Comparison of ENCODE assay signal across 1 cellular context in genomic region chr22:20997536-20998257, GRCh38.
TF ChIP-seq lines count a peak whose summit lies in the region.

No MANE protein-coding gene starts in this region.

TF ChIP-seq in K562, 482 proteins besides CTCF, POLR2A, EP300 and RAD21 (continued from another document and continues in another):
- TF ChIP-seq, protein P1, sequence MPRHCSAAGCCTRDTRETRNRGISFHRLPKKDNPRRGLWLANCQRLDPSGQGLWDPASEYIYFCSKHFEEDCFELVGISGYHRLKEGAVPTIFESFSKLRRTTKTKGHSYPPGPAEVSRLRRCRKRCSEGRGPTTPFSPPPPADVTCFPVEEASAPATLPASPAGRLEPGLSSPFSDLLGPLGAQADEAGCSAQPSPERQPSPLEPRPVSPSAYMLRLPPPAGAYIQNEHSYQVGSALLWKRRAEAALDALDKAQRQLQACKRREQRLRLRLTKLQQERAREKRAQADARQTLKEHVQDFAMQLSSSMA (CRISPR knock-in tag; IDR thresholded peaks at IDR 0.05), result no peak
- TF ChIP-seq MAFF (IDR thresholded peaks at IDR 0.05; ENCODE audit: low read length) (no peak), CTBP1 (IDR thresholded peaks at IDR 0.05; ENCODE audit: borderline replicate concordance) (no peak), ZNF717 (CRISPR knock-in tag; IDR thresholded peaks at IDR 0.05) (no peak), SP1 (CRISPR knock-in tag; IDR thresholded peaks at IDR 0.05) (no peak), ZKSCAN3 (CRISPR knock-in tag; IDR thresholded peaks at IDR 0.05) (no peak), ZNF77 (CRISPR knock-in tag; IDR thresholded peaks at IDR 0.05) (no peak), ZNF124 (CRISPR knock-in tag; IDR thresholded peaks at IDR 0.05) (no peak), KHSRP (IDR thresholded peaks at IDR 0.05) (no peak), RBM14 (IDR thresholded peaks at IDR 0.05; ENCODE audit: borderline replicate concordance, insufficient read depth, low read depth, low read length) (no peak), RAD51 (IDR thresholded peaks at IDR 0.05; ENCODE audit: borderline replicate concordance, low read depth) (no peak), GABPB2 (CRISPR knock-in tag; conservative IDR thresholded peaks at IDR 0.05) (0 out of 2 replicates have a peak, but pooled peaks have one; percentile 58), ZNF197 (CRISPR knock-in tag; IDR thresholded peaks at IDR 0.05; ENCODE audit: low read depth) (no peak), MCM3 (IDR thresholded peaks at IDR 0.05) (no peak), CBFA2T2 (conservative IDR thresholded peaks at IDR 0.05) (no peak), ZNF217 (CRISPR knock-in tag; IDR thresholded peaks at IDR 0.05) (no peak), PRMT5 (CRISPR knock-in tag; IDR thresholded peaks at IDR 0.05) (no peak), CBFA2T3 (IDR thresholded peaks at IDR 0.05) (no peak), HOXB6 (CRISPR knock-in tag; IDR thresholded peaks at IDR 0.05; ENCODE audit: borderline replicate concordance) (peak; percentile 88; the same call in 1 of the 2 replicates), ZNF347 (CRISPR knock-in tag; IDR thresholded peaks at IDR 0.05; ENCODE audit: low read depth) (no peak), CC2D1A (IDR thresholded peaks at IDR 0.05) (no peak), ZNF12 (CRISPR knock-in tag; IDR thresholded peaks at IDR 0.05) (no peak), JUND (IDR thresholded peaks at IDR 0.05; ENCODE audit: borderline replicate concordance, low read depth, low read length) (0 out of 2 replicates have a peak, but pooled peaks have one; percentile 6), JUND (tag; IDR thresholded peaks at IDR 0.05; ENCODE audit: borderline replicate concordance, low read depth, low read length) (no peak), HNRNPK (IDR thresholded peaks at IDR 0.05; ENCODE audit: low read depth, low read length, poor library complexity, severe bottlenecking) (no peak), SRSF9 (IDR thresholded peaks at IDR 0.05; ENCODE audit: borderline replicate concordance, low read depth, low read length) (no peak), ZFP30 (CRISPR knock-in tag; IDR thresholded peaks at IDR 0.05; ENCODE audit: borderline replicate concordance) (0 out of 2 replicates have a peak, but pooled peaks have one; percentile 68), MYC (IDR thresholded peaks at IDR 0.05; ENCODE audit: low read depth, low read length) (no peak), MYC (CRISPR knock-in tag; IDR thresholded peaks at IDR 0.05; ENCODE audit: borderline replicate concordance, low read depth) (peak; percentile 58), NONO (IDR thresholded peaks at IDR 0.05; ENCODE audit: low read depth in 2 of 2, low read length in 1 of 2) (no peak), HNRNPH1 (optimal IDR thresholded peaks at IDR 0.05; ENCODE audit: low read depth, low read length) (no peak), ZNF253 (CRISPR knock-in tag; conservative IDR thresholded peaks at IDR 0.05) (no peak)
- TF ChIP-seq, protein P2, sequence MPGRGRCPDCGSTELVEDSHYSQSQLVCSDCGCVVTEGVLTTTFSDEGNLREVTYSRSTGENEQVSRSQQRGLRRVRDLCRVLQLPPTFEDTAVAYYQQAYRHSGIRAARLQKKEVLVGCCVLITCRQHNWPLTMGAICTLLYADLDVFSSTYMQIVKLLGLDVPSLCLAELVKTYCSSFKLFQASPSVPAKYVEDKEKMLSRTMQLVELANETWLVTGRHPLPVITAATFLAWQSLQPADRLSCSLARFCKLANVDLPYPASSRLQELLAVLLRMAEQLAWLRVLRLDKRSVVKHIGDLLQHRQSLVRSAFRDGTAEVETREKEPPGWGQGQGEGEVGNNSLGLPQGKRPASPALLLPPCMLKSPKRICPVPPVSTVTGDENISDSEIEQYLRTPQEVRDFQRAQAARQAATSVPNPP (IDR thresholded peaks at IDR 0.05; ENCODE audit: borderline replicate concordance, insufficient read depth, insufficient read length), result no peak
- TF ChIP-seq, protein P3, sequence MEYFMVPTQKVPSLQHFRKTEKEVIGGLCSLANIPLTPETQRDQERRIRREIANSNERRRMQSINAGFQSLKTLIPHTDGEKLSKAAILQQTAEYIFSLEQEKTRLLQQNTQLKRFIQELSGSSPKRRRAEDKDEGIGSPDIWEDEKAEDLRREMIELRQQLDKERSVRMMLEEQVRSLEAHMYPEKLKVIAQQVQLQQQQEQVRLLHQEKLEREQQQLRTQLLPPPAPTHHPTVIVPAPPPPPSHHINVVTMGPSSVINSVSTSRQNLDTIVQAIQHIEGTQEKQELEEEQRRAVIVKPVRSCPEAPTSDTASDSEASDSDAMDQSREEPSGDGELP (CRISPR knock-in tag; IDR thresholded peaks at IDR 0.05; ENCODE audit: borderline replicate concordance), result no peak
- TF ChIP-seq, protein P4, sequence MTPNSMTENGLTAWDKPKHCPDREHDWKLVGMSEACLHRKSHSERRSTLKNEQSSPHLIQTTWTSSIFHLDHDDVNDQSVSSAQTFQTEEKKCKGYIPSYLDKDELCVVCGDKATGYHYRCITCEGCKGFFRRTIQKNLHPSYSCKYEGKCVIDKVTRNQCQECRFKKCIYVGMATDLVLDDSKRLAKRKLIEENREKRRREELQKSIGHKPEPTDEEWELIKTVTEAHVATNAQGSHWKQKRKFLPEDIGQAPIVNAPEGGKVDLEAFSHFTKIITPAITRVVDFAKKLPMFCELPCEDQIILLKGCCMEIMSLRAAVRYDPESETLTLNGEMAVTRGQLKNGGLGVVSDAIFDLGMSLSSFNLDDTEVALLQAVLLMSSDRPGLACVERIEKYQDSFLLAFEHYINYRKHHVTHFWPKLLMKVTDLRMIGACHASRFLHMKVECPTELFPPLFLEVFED (CRISPR knock-in tag; conservative IDR thresholded peaks at IDR 0.05), result peak; percentile 23; the same call in 1 of the 2 replicates
- TF ChIP-seq, protein P5, sequence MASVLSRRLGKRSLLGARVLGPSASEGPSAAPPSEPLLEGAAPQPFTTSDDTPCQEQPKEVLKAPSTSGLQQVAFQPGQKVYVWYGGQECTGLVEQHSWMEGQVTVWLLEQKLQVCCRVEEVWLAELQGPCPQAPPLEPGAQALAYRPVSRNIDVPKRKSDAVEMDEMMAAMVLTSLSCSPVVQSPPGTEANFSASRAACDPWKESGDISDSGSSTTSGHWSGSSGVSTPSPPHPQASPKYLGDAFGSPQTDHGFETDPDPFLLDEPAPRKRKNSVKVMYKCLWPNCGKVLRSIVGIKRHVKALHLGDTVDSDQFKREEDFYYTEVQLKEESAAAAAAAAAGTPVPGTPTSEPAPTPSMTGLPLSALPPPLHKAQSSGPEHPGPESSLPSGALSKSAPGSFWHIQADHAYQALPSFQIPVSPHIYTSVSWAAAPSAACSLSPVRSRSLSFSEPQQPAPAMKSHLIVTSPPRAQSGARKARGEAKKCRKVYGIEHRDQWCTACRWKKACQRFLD (CRISPR knock-in tag; IDR thresholded peaks at IDR 0.05), result no peak
- TF ChIP-seq, protein P6, sequence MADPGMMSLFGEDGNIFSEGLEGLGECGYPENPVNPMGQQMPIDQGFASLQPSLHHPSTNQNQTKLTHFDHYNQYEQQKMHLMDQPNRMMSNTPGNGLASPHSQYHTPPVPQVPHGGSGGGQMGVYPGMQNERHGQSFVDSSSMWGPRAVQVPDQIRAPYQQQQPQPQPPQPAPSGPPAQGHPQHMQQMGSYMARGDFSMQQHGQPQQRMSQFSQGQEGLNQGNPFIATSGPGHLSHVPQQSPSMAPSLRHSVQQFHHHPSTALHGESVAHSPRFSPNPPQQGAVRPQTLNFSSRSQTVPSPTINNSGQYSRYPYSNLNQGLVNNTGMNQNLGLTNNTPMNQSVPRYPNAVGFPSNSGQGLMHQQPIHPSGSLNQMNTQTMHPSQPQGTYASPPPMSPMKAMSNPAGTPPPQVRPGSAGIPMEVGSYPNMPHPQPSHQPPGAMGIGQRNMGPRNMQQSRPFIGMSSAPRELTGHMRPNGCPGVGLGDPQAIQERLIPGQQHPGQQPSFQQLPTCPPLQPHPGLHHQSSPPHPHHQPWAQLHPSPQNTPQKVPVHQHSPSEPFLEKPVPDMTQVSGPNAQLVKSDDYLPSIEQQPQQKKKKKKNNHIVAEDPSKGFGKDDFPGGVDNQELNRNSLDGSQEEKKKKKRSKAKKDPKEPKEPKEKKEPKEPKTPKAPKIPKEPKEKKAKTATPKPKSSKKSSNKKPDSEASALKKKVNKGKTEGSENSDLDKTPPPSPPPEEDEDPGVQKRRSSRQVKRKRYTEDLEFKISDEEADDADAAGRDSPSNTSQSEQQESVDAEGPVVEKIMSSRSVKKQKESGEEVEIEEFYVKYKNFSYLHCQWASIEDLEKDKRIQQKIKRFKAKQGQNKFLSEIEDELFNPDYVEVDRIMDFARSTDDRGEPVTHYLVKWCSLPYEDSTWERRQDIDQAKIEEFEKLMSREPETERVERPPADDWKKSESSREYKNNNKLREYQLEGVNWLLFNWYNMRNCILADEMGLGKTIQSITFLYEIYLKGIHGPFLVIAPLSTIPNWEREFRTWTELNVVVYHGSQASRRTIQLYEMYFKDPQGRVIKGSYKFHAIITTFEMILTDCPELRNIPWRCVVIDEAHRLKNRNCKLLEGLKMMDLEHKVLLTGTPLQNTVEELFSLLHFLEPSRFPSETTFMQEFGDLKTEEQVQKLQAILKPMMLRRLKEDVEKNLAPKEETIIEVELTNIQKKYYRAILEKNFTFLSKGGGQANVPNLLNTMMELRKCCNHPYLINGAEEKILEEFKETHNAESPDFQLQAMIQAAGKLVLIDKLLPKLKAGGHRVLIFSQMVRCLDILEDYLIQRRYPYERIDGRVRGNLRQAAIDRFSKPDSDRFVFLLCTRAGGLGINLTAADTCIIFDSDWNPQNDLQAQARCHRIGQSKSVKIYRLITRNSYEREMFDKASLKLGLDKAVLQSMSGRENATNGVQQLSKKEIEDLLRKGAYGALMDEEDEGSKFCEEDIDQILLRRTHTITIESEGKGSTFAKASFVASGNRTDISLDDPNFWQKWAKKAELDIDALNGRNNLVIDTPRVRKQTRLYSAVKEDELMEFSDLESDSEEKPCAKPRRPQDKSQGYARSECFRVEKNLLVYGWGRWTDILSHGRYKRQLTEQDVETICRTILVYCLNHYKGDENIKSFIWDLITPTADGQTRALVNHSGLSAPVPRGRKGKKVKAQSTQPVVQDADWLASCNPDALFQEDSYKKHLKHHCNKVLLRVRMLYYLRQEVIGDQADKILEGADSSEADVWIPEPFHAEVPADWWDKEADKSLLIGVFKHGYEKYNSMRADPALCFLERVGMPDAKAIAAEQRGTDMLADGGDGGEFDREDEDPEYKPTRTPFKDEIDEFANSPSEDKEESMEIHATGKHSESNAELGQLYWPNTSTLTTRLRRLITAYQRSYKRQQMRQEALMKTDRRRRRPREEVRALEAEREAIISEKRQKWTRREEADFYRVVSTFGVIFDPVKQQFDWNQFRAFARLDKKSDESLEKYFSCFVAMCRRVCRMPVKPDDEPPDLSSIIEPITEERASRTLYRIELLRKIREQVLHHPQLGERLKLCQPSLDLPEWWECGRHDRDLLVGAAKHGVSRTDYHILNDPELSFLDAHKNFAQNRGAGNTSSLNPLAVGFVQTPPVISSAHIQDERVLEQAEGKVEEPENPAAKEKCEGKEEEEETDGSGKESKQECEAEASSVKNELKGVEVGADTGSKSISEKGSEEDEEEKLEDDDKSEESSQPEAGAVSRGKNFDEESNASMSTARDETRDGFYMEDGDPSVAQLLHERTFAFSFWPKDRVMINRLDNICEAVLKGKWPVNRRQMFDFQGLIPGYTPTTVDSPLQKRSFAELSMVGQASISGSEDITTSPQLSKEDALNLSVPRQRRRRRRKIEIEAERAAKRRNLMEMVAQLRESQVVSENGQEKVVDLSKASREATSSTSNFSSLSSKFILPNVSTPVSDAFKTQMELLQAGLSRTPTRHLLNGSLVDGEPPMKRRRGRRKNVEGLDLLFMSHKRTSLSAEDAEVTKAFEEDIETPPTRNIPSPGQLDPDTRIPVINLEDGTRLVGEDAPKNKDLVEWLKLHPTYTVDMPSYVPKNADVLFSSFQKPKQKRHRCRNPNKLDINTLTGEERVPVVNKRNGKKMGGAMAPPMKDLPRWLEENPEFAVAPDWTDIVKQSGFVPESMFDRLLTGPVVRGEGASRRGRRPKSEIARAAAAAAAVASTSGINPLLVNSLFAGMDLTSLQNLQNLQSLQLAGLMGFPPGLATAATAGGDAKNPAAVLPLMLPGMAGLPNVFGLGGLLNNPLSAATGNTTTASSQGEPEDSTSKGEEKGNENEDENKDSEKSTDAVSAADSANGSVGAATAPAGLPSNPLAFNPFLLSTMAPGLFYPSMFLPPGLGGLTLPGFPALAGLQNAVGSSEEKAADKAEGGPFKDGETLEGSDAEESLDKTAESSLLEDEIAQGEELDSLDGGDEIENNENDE (IDR thresholded peaks at IDR 0.05; ENCODE audit: low read depth, low read length), result peak; percentile 13
- TF ChIP-seq, protein P7, sequence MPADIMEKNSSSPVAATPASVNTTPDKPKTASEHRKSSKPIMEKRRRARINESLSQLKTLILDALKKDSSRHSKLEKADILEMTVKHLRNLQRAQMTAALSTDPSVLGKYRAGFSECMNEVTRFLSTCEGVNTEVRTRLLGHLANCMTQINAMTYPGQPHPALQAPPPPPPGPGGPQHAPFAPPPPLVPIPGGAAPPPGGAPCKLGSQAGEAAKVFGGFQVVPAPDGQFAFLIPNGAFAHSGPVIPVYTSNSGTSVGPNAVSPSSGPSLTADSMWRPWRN (IDR thresholded peaks at IDR 0.05; ENCODE audit: low read depth), result no peak
- TF ChIP-seq, protein P8, sequence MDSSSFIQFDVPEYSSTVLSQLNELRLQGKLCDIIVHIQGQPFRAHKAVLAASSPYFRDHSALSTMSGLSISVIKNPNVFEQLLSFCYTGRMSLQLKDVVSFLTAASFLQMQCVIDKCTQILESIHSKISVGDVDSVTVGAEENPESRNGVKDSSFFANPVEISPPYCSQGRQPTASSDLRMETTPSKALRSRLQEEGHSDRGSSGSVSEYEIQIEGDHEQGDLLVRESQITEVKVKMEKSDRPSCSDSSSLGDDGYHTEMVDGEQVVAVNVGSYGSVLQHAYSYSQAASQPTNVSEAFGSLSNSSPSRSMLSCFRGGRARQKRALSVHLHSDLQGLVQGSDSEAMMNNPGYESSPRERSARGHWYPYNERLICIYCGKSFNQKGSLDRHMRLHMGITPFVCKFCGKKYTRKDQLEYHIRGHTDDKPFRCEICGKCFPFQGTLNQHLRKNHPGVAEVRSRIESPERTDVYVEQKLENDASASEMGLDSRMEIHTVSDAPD (CRISPR knock-in tag; IDR thresholded peaks at IDR 0.05), result no peak
- TF ChIP-seq, protein P9, sequence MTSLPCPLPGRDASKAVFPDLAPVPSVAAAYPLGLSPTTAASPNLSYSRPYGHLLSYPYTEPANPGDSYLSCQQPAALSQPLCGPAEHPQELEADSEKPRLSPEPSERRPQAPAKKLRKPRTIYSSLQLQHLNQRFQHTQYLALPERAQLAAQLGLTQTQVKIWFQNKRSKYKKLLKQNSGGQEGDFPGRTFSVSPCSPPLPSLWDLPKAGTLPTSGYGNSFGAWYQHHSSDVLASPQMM (CRISPR knock-in tag; IDR thresholded peaks at IDR 0.05), result no peak
- TF ChIP-seq, protein P10, sequence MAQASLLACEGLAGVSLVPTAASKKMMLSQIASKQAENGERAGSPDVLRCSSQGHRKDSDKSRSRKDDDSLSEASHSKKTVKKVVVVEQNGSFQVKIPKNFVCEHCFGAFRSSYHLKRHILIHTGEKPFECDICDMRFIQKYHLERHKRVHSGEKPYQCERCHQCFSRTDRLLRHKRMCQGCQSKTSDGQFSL (CRISPR knock-in tag; IDR thresholded peaks at IDR 0.05), result no peak
- TF ChIP-seq, protein P10 (tag; IDR thresholded peaks at IDR 0.05), result no peak
